10 cellular contexts compared by ENCODE assay signal in genomic region chr12:128637616-128638606, GRCh38.
DNase-seq lines count a peak whose midpoint lies in the region; ATAC-seq, FAIRE-seq and TF ChIP-seq lines count a peak whose summit lies in the region.
"Had no signal": no experiment of that assay in that cellular context is flagged by ENCODE, and none has a peak within 500 bp of the region (broad histone marks: within the 10 kb centered on the region; RNA-seq: fewer than 3 reads in every experiment).

No MANE protein-coding gene starts in this region.

- CTCF ChIA-PET in A549 (lab: Yijun Ruan, JAX) (no interaction called here), MCF 10A (lab: Yijun Ruan, JAX) (interaction anchor here (0.7 to 0.9 kb wide), 2 partner anchors 112 to 507 kb away, joined by 3 read pairs; no protein-coding TSS in a partner anchor)

- no peak for TF ChIP-seq EP300 in A549 (IDR thresholded peaks at IDR 0.05)

- intact Hi-C loops in MCF 10A (cut with micrococcal nuclease), result no loop called here

- peaks cover 38% of the 10 kb centered on the region for H3K4me1 Mint-ChIP-seq in neural progenitor cell
- no peaks in the 10 kb centered on the region for H3K4me1 Mint-ChIP-seq in MCF 10A (ENCODE audit: insufficient read depth, unreplicated experiment)

- H3K9me3 Mint-ChIP-seq in neural progenitor cell, result peaks cover 4% of the 10 kb centered on the region
- peaks cover 7% of the 10 kb centered on the region for H3K9me3 Mint-ChIP-seq in MCF 10A (ENCODE audit: unreplicated experiment)

- TF ChIP-seq RAD21 in A549 (conservative IDR thresholded peaks at IDR 0.05 in 1 of 2, IDR thresholded peaks at IDR 0.05 in 1 of 2), result no peak

- H3K4me3 ChIP-seq in A549, result no peak overlapping the region
- no peak overlapping the region for H3K4me3 ChIP-seq in KMS-11 (IDR thresholded peaks at IDR 0.05; ENCODE audit: insufficient read depth, low read depth, low read length)
- H3K4me3 ChIP-seq in neural progenitor cell, result no peak overlapping the region
- H3K4me3 ChIP-seq: cardiac muscle cell had no signal

- H3K36me3 ChIP-seq in KMS-11 (ENCODE audit: insufficient read depth) (no peaks in the 10 kb centered on the region), neural progenitor cell (no peaks in the 10 kb centered on the region)
- H3K36me3 ChIP-seq: cardiac muscle cell had no signal

- H3K27ac ChIP-seq in A549 (no peak overlapping the region), KMS-11 (peak overlapping the region; percentile 92), neural progenitor cell (no peak overlapping the region)
- H3K27ac ChIP-seq: cardiac muscle cell had no signal

- H4K20me1 ChIP-seq in KMS-11 (ENCODE audit: insufficient read depth) (no peaks in the 10 kb centered on the region), neural progenitor cell (ENCODE audit: low read depth) (no peaks in the 10 kb centered on the region)

- TF ChIP-seq POLR2A in A549 (IDR thresholded peaks at IDR 0.05; ENCODE audit: low read length), result no peak

- H3K4me1 ChIP-seq in A549, result no peaks in the 10 kb centered on the region
- peaks cover 20% of the 10 kb centered on the region for H3K4me1 ChIP-seq in KMS-11 (ENCODE audit: low read depth, poor library complexity, severe bottlenecking)
- H3K4me1 ChIP-seq in neural progenitor cell, result peaks cover 12% of the 10 kb centered on the region

- DNase-seq in A549 (ENCODE audit: low read depth in 1 of 2, low spot score in 1 of 2) (no peak), GM19239 (ENCODE audit: insufficient read length, low spot score) (peak; percentile 40), neural progenitor cell (ENCODE audit: low spot score) (no peak), RKO (ENCODE audit: low spot score) (no peak), MCF 10A (ENCODE audit: unreplicated experiment) (no peak), hippocampal formation (lab: John Stamatoyannopoulos, UW) (no peak)
- DNase-seq: foreskin melanocyte had no signal

- H3K27me3 ChIP-seq in KMS-11 (ENCODE audit: insufficient read depth, low read depth) (no peaks in the 10 kb centered on the region), neural progenitor cell (no peaks in the 10 kb centered on the region)
- H3K27me3 ChIP-seq: cardiac muscle cell had no signal

- no TSS peak for BruUV-seq in MCF 10A (replicated peaks; lab: Mats Ljungman, UMichigan)

- H3K36me3 Mint-ChIP-seq in neural progenitor cell (peaks cover 36% of the 10 kb centered on the region), MCF 10A (ENCODE audit: insufficient read depth, unreplicated experiment) (no peaks in the 10 kb centered on the region)

- FAIRE-seq in A549 (lab: Jason Lieb, UNC) (no peak), GM19239 (lab: Jason Lieb, UNC) (peak; percentile 47)

- POLR2A ChIA-PET in A549 (lab: Yijun Ruan, JAX), result no interaction called here
- POLR2A ChIA-PET in MCF 10A (lab: Yijun Ruan, JAX), result no interaction called here

- WGBS in A549 (ENCODE audit: missing lambda C conversion rate), result 4% methylated on average over 8 of the region's 8 CpGs

- no peak for TF ChIP-seq CTCF in A549 (IDR thresholded peaks at IDR 0.05)
- TF ChIP-seq CTCF in KMS-11 (conservative IDR thresholded peaks at IDR 0.05; ENCODE audit: low read depth, low read length), result no peak
- no peak for TF ChIP-seq CTCF in neural progenitor cell (IDR thresholded peaks at IDR 0.05)
- TF ChIP-seq CTCF in MCF 10A (IDR thresholded peaks at IDR 0.05; ENCODE audit: unreplicated experiment), result no peak

- H3K79me2 ChIP-seq in KMS-11 (ENCODE audit: insufficient read depth, low read depth) (no peaks in the 10 kb centered on the region), neural progenitor cell (ENCODE audit: low read depth) (no peaks in the 10 kb centered on the region)

- H3K4me2 ChIP-seq in A549 (no peak overlapping the region), KMS-11 (peak overlapping the region; percentile 60), neural progenitor cell (no peak overlapping the region)

- H3F3A ChIP-seq in neural progenitor cell (ENCODE audit: low read depth), result peaks cover 12% of the 10 kb centered on the region

- H3K9ac ChIP-seq in KMS-11, result peak overlapping the region; percentile 47; the same call in 1 of the 2 replicates
- H3K9ac ChIP-seq in neural progenitor cell, result no peak overlapping the region

- peaks cover 8% of the 10 kb centered on the region for H3K27me3 Mint-ChIP-seq in neural progenitor cell (ENCODE audit: insufficient read depth, low read depth)
- H3K27me3 Mint-ChIP-seq in MCF 10A (ENCODE audit: insufficient read depth, unreplicated experiment), result no peaks in the 10 kb centered on the region

- H2AFZ ChIP-seq in KMS-11 (ENCODE audit: low read depth) (peak overlapping the region; percentile 78), neural progenitor cell (replicated peaks) (no peak overlapping the region)

- ATAC-seq in A549, result no peak
- ATAC-seq in HG02852 (IDR thresholded peaks at IDR 0.05; ENCODE audit: unreplicated experiment), result peak; percentile 93

- H3K4me3 Mint-ChIP-seq in neural progenitor cell, result no peak overlapping the region
- no peak overlapping the region for H3K4me3 Mint-ChIP-seq in MCF 10A (ENCODE audit: unreplicated experiment)

- H3K27ac Mint-ChIP-seq in neural progenitor cell (no peak overlapping the region), MCF 10A (ENCODE audit: low read depth, unreplicated experiment) (no peak overlapping the region)

- no peaks in the 10 kb centered on the region for H3K9me3 ChIP-seq in A549
- no peaks in the 10 kb centered on the region for H3K9me3 ChIP-seq in neural progenitor cell (ENCODE audit: low read depth)

TF ChIP-seq in A549, 52 proteins besides CTCF, POLR2A, EP300 and RAD21:
- TF ChIP-seq FOSL2 (IDR thresholded peaks at IDR 0.05) (no peak), FOSL2 (CRISPR knock-in tag; IDR thresholded peaks at IDR 0.05) (peak; percentile 36; the same call in 1 of the 2 replicates), JUN (IDR thresholded peaks at IDR 0.05) (no peak)
